21 cellular contexts compared by ENCODE assay signal in genomic region chr12:38772427-38772826, GRCh38.
DNase-seq lines count a peak whose midpoint lies in the region; ATAC-seq and FAIRE-seq lines count a peak whose summit lies in the region.
"Had no signal": no experiment of that assay in that cellular context is flagged by ENCODE, and none has a peak within 500 bp of the region (broad histone marks: within the 10 kb centered on the region; RNA-seq: fewer than 3 reads in every experiment).

No MANE protein-coding gene starts in this region.

- no peaks in the 10 kb centered on the region for H3K9me3 Mint-ChIP-seq in activated naive CD4-positive, alpha-beta T cell treated with anti-CD3 and anti-CD28 coated beads, Interleukin-2, amount 50 U/mL, for 24 hours
- H3K9me3 Mint-ChIP-seq in T-cell: peaks cover 0 to 1% (median 0%) of the 10 kb centered on the region in 3 donors
- H3K9me3 Mint-ChIP-seq: CD14-positive monocyte, GM23338 had no signal

- FAIRE-seq in GM19239 (lab: Jason Lieb, UNC): peak; percentile 33

- peaks cover 14% of the 10 kb centered on the region for H3K4me1 Mint-ChIP-seq in activated naive CD4-positive, alpha-beta T cell treated with anti-CD3 and anti-CD28 coated beads, Interleukin-2, amount 50 U/mL, for 24 hours
- peaks cover 0 to 10% (median 7%) of the 10 kb centered on the region in 3 donors for H3K4me1 Mint-ChIP-seq in T-cell

- ATAC-seq in T-cell (replicated peaks in 1 of 4) (no peak), left lobe of liver (peak; percentile 10), HG03469 (IDR thresholded peaks at IDR 0.05; ENCODE audit: unreplicated experiment) (no peak)
- ATAC-seq: GM23338, PC-3 had no signal

- CTCF ChIA-PET in T-cell (lab: Charles Lee): no interaction called here

- H3K27me3 Mint-ChIP-seq in activated naive CD4-positive, alpha-beta T cell treated with anti-CD3 and anti-CD28 coated beads, Interleukin-2, amount 50 U/mL, for 24 hours: no peaks in the 10 kb centered on the region
- no peaks in the 10 kb centered on the region for H3K27me3 Mint-ChIP-seq in T-cell

- H3K4me3 Mint-ChIP-seq in activated naive CD4-positive, alpha-beta T cell treated with anti-CD3 and anti-CD28 coated beads, Interleukin-2, amount 50 U/mL, for 24 hours: peak overlapping the region; percentile 5
- H3K4me3 Mint-ChIP-seq in T-cell: peak overlapping the region in 2 of 3 donors; percentile 10 to 37
- H3K4me3 Mint-ChIP-seq: GM23338 had no signal

- no peaks in the 10 kb centered on the region for H3K36me3 Mint-ChIP-seq in activated naive CD4-positive, alpha-beta T cell treated with anti-CD3 and anti-CD28 coated beads, Interleukin-2, amount 50 U/mL, for 24 hours
- no peaks in the 10 kb centered on the region for H3K36me3 Mint-ChIP-seq in T-cell

- POLR2A ChIA-PET in T-cell (lab: Charles Lee): interaction anchor here in 1 of 2 donors (0.6 kb wide), 1 partner anchor 13 kb away, joined by 3 read pairs; no protein-coding TSS in a partner anchor

- no peak for DNase-seq in activated naive CD4-positive, alpha-beta T cell treated with anti-CD3 and anti-CD28 coated beads, Interleukin-2, amount 50 U/mL, for 16 hours
- DNase-seq in GM19239 (ENCODE audit: insufficient read length, low spot score) (no peak), T-cell (no peak), left lobe of liver (ENCODE audit: low spot score) (no peak), NCI-H128 (lab: John Stamatoyannopoulos, UW; ENCODE audit: unreplicated experiment) (no peak)
- DNase-seq in stimulated activated naive CD4-positive, alpha-beta T cell treated with Interleukin-2 at 50 U/mL for 16 hours (lab: John Stamatoyannopoulos, UW): no peak
- DNase-seq: 8988T, GDM1, MG63, NCI-H1048, NCI-H1436, NCI-H187 treated with DMSO at 0.1 percent for 48 hours, NCI-H2107, NCI-H446 treated with DMSO at 0.1 percent for 48 hours, NCI-H526 treated with DMSO at 0.1 percent for 48 hours, PC-3, Right ventricle myocardium superior had no signal

- H3K27ac Mint-ChIP-seq in activated naive CD4-positive, alpha-beta T cell treated with anti-CD3 and anti-CD28 coated beads, Interleukin-2, amount 50 U/mL, for 24 hours: no peak overlapping the region
- peak overlapping the region in 1 of 2 donors; percentile 55 for H3K27ac Mint-ChIP-seq in T-cell
- H3K27ac Mint-ChIP-seq: GM23338 had no signal
